ENCODE assay signal across 38 cellular contexts in genomic region chr15:51699373-51699772, GRCh38. TPM values are rescaled to one million over a fixed set of nuclear protein-coding genes. Genes with fewer than 3 reads are reported as not detected.
"Had no signal": no experiment of that assay in that cellular context is flagged by ENCODE, and none has a peak within 500 bp of the region (broad histone marks: within the 10 kb centered on the region; RNA-seq: fewer than 3 reads in every experiment).

No MANE protein-coding gene starts in this region.

- DNase-seq: Karpas-422, Kasumi-1, MG63, MM.1S, MV-4-11, NCI-H1048, NCI-H1092, NCI-H1092 treated with DMSO at 0.1 percent for 48 hours, NCI-H1105, NCI-H1105 treated with DMSO at 0.1 percent for 48 hours, NCI-H1417, NCI-H1417 treated with DMSO at 0.1 percent for 48 hours, NCI-H1436, NCI-H1436 treated with DMSO at 0.1 percent for 48 hours, NCI-H146, NCI-H1694, NCI-H1694 treated with DMSO at 0.1 percent for 48 hours, NCI-H187, NCI-H187 treated with DMSO at 0.1 percent for 48 hours, NCI-H1930, NCI-H2029, NCI-H2029 treated with DMSO at 0.1 percent for 48 hours, NCI-H2081, NCI-H2081 treated with DMSO at 0.1 percent for 48 hours, NCI-H2107, NCI-H2171, NCI-H2171 treated with DMSO at 0.1 percent for 48 hours, NCI-H2227 treated with DMSO at 0.1 percent for 48 hours, NCI-H226, NCI-H345, NCI-H446, NCI-H446 treated with DMSO at 0.1 percent for 48 hours, NCI-H510A, NCI-H510A treated with DMSO at 0.1 percent for 48 hours, NCI-H524 had no signal

- H3K36me3 ChIP-seq: MG63 had no signal

- H3K9me3 ChIP-seq: MG63 had no signal

- H3K4me3 ChIP-seq: MG63 had no signal

RNA-seq across cellular contexts. Expression of gene SCG3, which starts 18.1 kb away (rescaled TPM):
- total RNA-seq: LHCN-M2, MCF 10A, NCI-H460 had no signal
